ENCODE assay signal across 16 cellular contexts in the genomic region with DNA sequence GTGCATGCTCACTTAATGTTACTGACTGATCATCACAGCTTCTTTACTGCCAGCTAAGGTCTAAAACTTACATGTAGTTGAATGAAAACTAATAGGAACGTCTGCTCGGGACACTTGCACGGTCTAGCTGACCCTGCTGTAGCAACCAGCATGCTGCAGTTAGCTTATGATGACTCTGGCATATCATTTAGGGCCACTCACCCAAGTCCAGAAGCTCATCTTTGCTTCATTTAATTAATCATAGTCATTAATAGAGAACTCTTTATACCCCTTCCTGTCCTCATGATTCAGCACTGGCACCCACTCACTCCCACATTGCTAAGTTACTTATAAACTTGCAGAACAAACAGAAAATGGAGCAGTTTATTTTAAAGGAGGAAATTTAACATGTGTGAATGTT.
"Had no signal": no experiment of that assay in that cellular context is flagged by ENCODE, and none has a peak within 500 bp of the region (broad histone marks: within the 10 kb centered on the region; RNA-seq: fewer than 3 reads in every experiment).

No MANE protein-coding gene starts in this region.

- H3K36me3 Mint-ChIP-seq: activated naive CD4-positive, alpha-beta T cell treated with anti-CD3 and anti-CD28 coated beads, Interleukin-2, amount 50 U/mL, for 72 hours had no signal

- H3K27ac Mint-ChIP-seq: activated CD8-positive, alpha-beta T cell treated with anti-CD3 and anti-CD28 coated beads for 36 hours; activated naive CD4-positive, alpha-beta T cell treated with anti-CD3 and anti-CD28 coated beads, Interleukin-2, amount 50 U/mL, for 72 hours; naive B cell; T-helper 17 cell had no signal

- DNase-seq: activated CD4-positive, alpha-beta T cell treated with anti-CD3 and anti-CD28 coated beads for 4 hours; activated CD8-positive, alpha-beta T cell treated with anti-CD3 and anti-CD28 coated beads for 36 hours; activated gamma-delta T cell; activated T-cell treated with anti-CD3 and anti-CD28 coated beads, Interleukin-2, amount 50 U/mL, for 4 hours; foreskin keratinocyte; left colon; naive B cell; stimulated activated CD4-positive, alpha-beta T cell treated with anti-CD3 and anti-CD28 coated beads, Interleukin-15, amount 100 ng/mL, for 24 hours; stimulated activated CD4-positive, alpha-beta T cell treated with anti-CD3 and anti-CD28 coated beads, Interleukin-4, amount 100 ng/mL, for 24 hours; stimulated activated naive CD4-positive, alpha-beta T cell; T-helper 17 cell; trophoblast cell; WERI-Rb-1 had no signal

- H3K4me1 ChIP-seq: foreskin keratinocyte had no signal

- H3K27ac ChIP-seq: coronary artery, foreskin keratinocyte, skin epidermis, WERI-Rb-1 had no signal

- H3K27me3 Mint-ChIP-seq: activated CD8-positive, alpha-beta T cell treated with anti-CD3 and anti-CD28 coated beads for 36 hours; naive B cell; T-helper 17 cell had no signal

- H3K9me3 Mint-ChIP-seq: activated CD8-positive, alpha-beta T cell treated with anti-CD3 and anti-CD28 coated beads for 36 hours; activated naive CD4-positive, alpha-beta T cell treated with anti-CD3 and anti-CD28 coated beads, Interleukin-2, amount 50 U/mL, for 72 hours; activated T-cell treated with anti-CD3 and anti-CD28 coated beads, Interleukin-2, amount 50 U/mL, for 4 hours; naive B cell had no signal

- ATAC-seq: activated CD8-positive, alpha-beta T cell treated with anti-CD3 and anti-CD28 coated beads for 36 hours; activated naive CD4-positive, alpha-beta T cell treated with anti-CD3 and anti-CD28 coated beads, Interleukin-2, amount 50 U/mL, for 72 hours; activated T-cell treated with anti-CD3 and anti-CD28 coated beads, Interleukin-2, amount 50 U/mL, for 4 hours; foreskin keratinocyte; left colon; T-helper 17 cell had no signal

- H3K27me3 ChIP-seq: foreskin keratinocyte had no signal

- H3K4me3 Mint-ChIP-seq: activated CD8-positive, alpha-beta T cell treated with anti-CD3 and anti-CD28 coated beads for 36 hours; activated T-cell treated with anti-CD3 and anti-CD28 coated beads, Interleukin-2, amount 50 U/mL, for 4 hours; naive B cell; T-helper 17 cell had no signal

- H3K4me3 ChIP-seq: coronary artery, skin epidermis had no signal
